Comparison of ENCODE assay signal across 12 cellular contexts in genomic region chr19:47176071-47176626, GRCh38. TPM values are rescaled to one million over a fixed set of nuclear protein-coding genes. Genes with fewer than 3 reads are reported as not detected.
A peak's percentile ranks its signal among the peaks of the same experiment; 100 is the strongest.
DNase-seq lines count a peak whose midpoint lies in the region; ATAC-seq and TF ChIP-seq lines count a peak whose summit lies in the region.
"Had no signal": no experiment of that assay in that cellular context is flagged by ENCODE, and none has a peak within 500 bp of the region (broad histone marks: within the 10 kb centered on the region; RNA-seq: fewer than 3 reads in every experiment).

No MANE protein-coding gene starts in this region.

- H3K27ac ChIP-seq in stomach = peak overlapping the region; percentile 32 to 80 (median 58)

- H3K36me3 ChIP-seq in stomach = peaks cover 10 to 60% (median 50%) of the 10 kb centered on the region in 4 donors

- H3K27me3 ChIP-seq in stomach = no peaks in the 10 kb centered on the region

- WGBS in stomach, 5 donors = 56 to 70% (median 68%) methylated on average over 5 of the region's 5 CpGs

- no peak for TF ChIP-seq POLR2A in stomach (IDR thresholded peaks at IDR 0.05)

- peaks cover 43% of the 10 kb centered on the region for H3K4me1 Mint-ChIP-seq in activated CD4-positive, alpha-beta T cell treated with anti-CD3 and anti-CD28 coated beads, Interleukin-2, amount 10 ng/mL, durations not matched to agents 24 days and 14 days
- H3K4me1 Mint-ChIP-seq in activated T-helper 17 cell treated with anti-CD3 and anti-CD28 coated beads, Interleukin-2, amount 50 U/mL, for 72 hours = peaks cover 36% of the 10 kb centered on the region

- TF ChIP-seq EP300 in stomach (IDR thresholded peaks at IDR 0.05) = no peak

- H3K9me3 Mint-ChIP-seq in activated CD4-positive, alpha-beta T cell treated with anti-CD3 and anti-CD28 coated beads, Interleukin-2, amount 10 ng/mL, durations not matched to agents 24 days and 14 days = no peaks in the 10 kb centered on the region
- no peaks in the 10 kb centered on the region for H3K9me3 Mint-ChIP-seq in activated T-helper 17 cell treated with anti-CD3 and anti-CD28 coated beads, Interleukin-2, amount 50 U/mL, for 72 hours
- H3K9me3 Mint-ChIP-seq: IgD-negative memory B cell had no signal

- H3K4me3 ChIP-seq in fibroblast of the aortic adventitia (ENCODE audit: low read depth, low read length) = no peak overlapping the region
- no peak overlapping the region for H3K4me3 ChIP-seq in stomach

- H3K27ac Mint-ChIP-seq in activated CD4-positive, alpha-beta T cell treated with anti-CD3 and anti-CD28 coated beads, Interleukin-2, amount 10 ng/mL, durations not matched to agents 24 days and 14 days = peak overlapping the region; percentile 94
- H3K27ac Mint-ChIP-seq in activated T-helper 17 cell treated with anti-CD3 and anti-CD28 coated beads, Interleukin-2, amount 50 U/mL, for 72 hours = peak overlapping the region; percentile 97

- peak overlapping the region; percentile 79 for H3K4me3 Mint-ChIP-seq in activated CD4-positive, alpha-beta T cell treated with anti-CD3 and anti-CD28 coated beads, Interleukin-2, amount 10 ng/mL, durations not matched to agents 24 days and 14 days
- peak overlapping the region; percentile 78 for H3K4me3 Mint-ChIP-seq in activated T-helper 17 cell treated with anti-CD3 and anti-CD28 coated beads, Interleukin-2, amount 50 U/mL, for 72 hours
- H3K4me3 Mint-ChIP-seq: IgD-negative memory B cell had no signal

- TF ChIP-seq CTCF in fibroblast of the aortic adventitia (IDR thresholded peaks at IDR 0.05; ENCODE audit: insufficient read depth, low read length) (no peak), stomach (IDR thresholded peaks at IDR 0.05) (no peak)

- no peak for DNase-seq in activated CD4-positive, alpha-beta T cell treated with anti-CD3 and anti-CD28 coated beads, Interleukin-2, amount 10 ng/mL, durations not matched to agents 24 days and 14 days
- no peak for DNase-seq in activated CD4-positive, alpha-beta T cell treated with anti-CD3 and anti-CD28 coated beads, Interleukin-2, amount 50 U/mL, for 48 hours
- peak; percentile 86 for DNase-seq in fibroblast of the aortic adventitia (ENCODE audit: low read depth)
- no peak for DNase-seq in stomach
- no peak for DNase-seq in stimulated activated CD4-positive, alpha-beta T cell treated with anti-CD3 and anti-CD28 coated beads, Interleukin-4, amount 100 ng/mL, for 4 hours
- DNase-seq in LoVo (ENCODE audit: low spot score) = no peak
- DNase-seq in activated gamma-delta T cell treated with Interleukin-2 at 50 U/mL for 16 hours = no peak
- DNase-seq: ACHN, posterior cingulate gyrus, substantia nigra had no signal

- H3K36me3 Mint-ChIP-seq in activated CD4-positive, alpha-beta T cell treated with anti-CD3 and anti-CD28 coated beads, Interleukin-2, amount 10 ng/mL, durations not matched to agents 24 days and 14 days (ENCODE audit: low read depth) = peaks cover 58% of the 10 kb centered on the region
- H3K36me3 Mint-ChIP-seq in activated T-helper 17 cell treated with anti-CD3 and anti-CD28 coated beads, Interleukin-2, amount 50 U/mL, for 72 hours (ENCODE audit: low read depth) = peaks cover 95% of the 10 kb centered on the region

- H3K4me1 ChIP-seq in stomach = peaks cover 10 to 46% (median 25%) of the 10 kb centered on the region in 4 donors

- H3K27me3 Mint-ChIP-seq in activated CD4-positive, alpha-beta T cell treated with anti-CD3 and anti-CD28 coated beads, Interleukin-2, amount 10 ng/mL, durations not matched to agents 24 days and 14 days = no peaks in the 10 kb centered on the region
- no peaks in the 10 kb centered on the region for H3K27me3 Mint-ChIP-seq in activated T-helper 17 cell treated with anti-CD3 and anti-CD28 coated beads, Interleukin-2, amount 50 U/mL, for 72 hours
- H3K27me3 Mint-ChIP-seq: IgD-negative memory B cell had no signal

- intact Hi-C loops in activated CD4-positive, alpha-beta T cell treated with anti-CD3 and anti-CD28 coated beads, Interleukin-2, amount 10 ng/mL, durations not matched to agents 24 days and 14 days (cut with micrococcal nuclease) = loop anchor here (1.0 kb wide), 3 partner anchors 10 to 17 kb away; no protein-coding TSS in a partner anchor
- intact Hi-C loops in stomach (cut with DNase I; ENCODE audit: low total_unique reads) = no loop called here

- no peaks in the 10 kb centered on the region for H3K9me3 ChIP-seq in stomach

- ATAC-seq in activated T-helper 17 cell treated with anti-CD3 and anti-CD28 coated beads, Interleukin-2, amount 50 U/mL, for 72 hours (replicated peaks) = no peak

RNA-seq across cellular contexts. Expression of gene SAE1, which starts 45.5 kb away (rescaled TPM):
- 147 and 151 TPM in 2 replicates for total RNA-seq in activated CD4-positive, alpha-beta T cell treated with anti-CD3 and anti-CD28 coated beads, Interleukin-2, amount 10 ng/mL, durations not matched to agents 24 days and 14 days
- 100 to 1,000 TPM; 151 to 184 TPM for total RNA-seq in activated T-helper 17 cell treated with anti-CD3 and anti-CD28 coated beads, Interleukin-2, amount 50 U/mL, for 72 hours
- 70.2 and 140 TPM in 2 replicates for total RNA-seq in fibroblast of the aortic adventitia (ENCODE audit: low replicate concordance)
- total RNA-seq in stomach = 100 to 1,000 TPM in 1 of 5 donors, 10 to 100 TPM in 4; 16.2 to 373 (median 38.7) TPM
- polyA plus RNA-seq in stomach = 10 to 100 TPM; 37.8 to 53.9 (median 48.4) TPM

RNA-seq across cellular contexts. Expression of gene BBC3, which starts 54.9 kb away (rescaled TPM):
- total RNA-seq in activated CD4-positive, alpha-beta T cell treated with anti-CD3 and anti-CD28 coated beads, Interleukin-2, amount 10 ng/mL, durations not matched to agents 24 days and 14 days = 17.4 and 17.6 TPM in 2 replicates
- 10 to 100 TPM; 18.7 to 41.9 TPM for total RNA-seq in activated T-helper 17 cell treated with anti-CD3 and anti-CD28 coated beads, Interleukin-2, amount 50 U/mL, for 72 hours
- total RNA-seq in fibroblast of the aortic adventitia (ENCODE audit: low replicate concordance) (9.2 and 12.9 TPM in 2 replicates), stomach (10 to 100 TPM in 4 of 5 donors, 1 to 10 TPM in 1; 2.9 to 69.2 (median 17.0) TPM)
- polyA plus RNA-seq in stomach = 1 to 10 TPM; 6.0 to 9.8 (median 8.7) TPM
